Comparison of ENCODE assay signal across 1 cellular context in genomic region chr5:180460834-180461233, GRCh38.
TF ChIP-seq lines count a peak whose summit lies in the region.

No MANE protein-coding gene starts in this region.

TF ChIP-seq in K562, 482 proteins besides CTCF, POLR2A, EP300 and RAD21 (continued from another document):
- TF ChIP-seq TRIM25 (IDR thresholded peaks at IDR 0.05; ENCODE audit: borderline replicate concordance) (no peak), LARP7 (IDR thresholded peaks at IDR 0.05) (no peak), SMAD2 (IDR thresholded peaks at IDR 0.05; ENCODE audit: low read depth, low read length) (no peak), KLF1 (tag; IDR thresholded peaks at IDR 0.05) (no peak), MECOM (CRISPR knock-in tag; IDR thresholded peaks at IDR 0.05) (no peak), POLR2B (IDR thresholded peaks at IDR 0.05; ENCODE audit: low read depth, partially characterized antibody) (no peak), POLR2G (IDR thresholded peaks at IDR 0.05; ENCODE audit: low read depth, low read length) (no peak), ZNF197 (CRISPR knock-in tag; IDR thresholded peaks at IDR 0.05; ENCODE audit: low read depth) (no peak)
